1 cellular context compared by ENCODE assay signal in genomic region chr11:96242971-96243647, GRCh38.
TF ChIP-seq lines count a peak whose summit lies in the region.

No MANE protein-coding gene starts in this region.

TF ChIP-seq in K562, 482 proteins besides CTCF, POLR2A, EP300 and RAD21 (continued from another document and continues in another):
- peak; percentile 43; the same call in 1 of the 2 replicates for TF ChIP-seq POLR2AphosphoS5 (IDR thresholded peaks at IDR 0.05; ENCODE audit: control insufficient read depth, insufficient read depth, low read depth, low read length)
- no peak for TF ChIP-seq ZNF584 (CRISPR knock-in tag; IDR thresholded peaks at IDR 0.05; ENCODE audit: low read depth)
- TF ChIP-seq TAF15 (IDR thresholded peaks at IDR 0.05; ENCODE audit: low read depth, low read length): no peak
- TF ChIP-seq ARID3A (IDR thresholded peaks at IDR 0.05; ENCODE audit: borderline replicate concordance, low read depth, low read length): no peak
- no peak for TF ChIP-seq ZNF511 (CRISPR knock-in tag; IDR thresholded peaks at IDR 0.05)
- no peak for TF ChIP-seq CEBPZ (IDR thresholded peaks at IDR 0.05; ENCODE audit: borderline replicate concordance, low read depth, low read length)
- no peak for TF ChIP-seq ZNF140 (CRISPR knock-in tag; IDR thresholded peaks at IDR 0.05)
- TF ChIP-seq HSF4 (CRISPR knock-in tag; IDR thresholded peaks at IDR 0.05; ENCODE audit: borderline replicate concordance): no peak
- TF ChIP-seq NONO (IDR thresholded peaks at IDR 0.05; ENCODE audit: low read depth in 2 of 2, low read length in 1 of 2): no peak
- TF ChIP-seq ZNF780A (CRISPR knock-in tag; IDR thresholded peaks at IDR 0.05): no peak
- no peak for TF ChIP-seq ZBTB8A (IDR thresholded peaks at IDR 0.05; ENCODE audit: partially characterized antibody)
- no peak for TF ChIP-seq HMGN3 (IDR thresholded peaks at IDR 0.05; ENCODE audit: borderline replicate concordance, extremely low read depth, insufficient read length, low read depth, low read length)
- TF ChIP-seq CBX5 (IDR thresholded peaks at IDR 0.05; ENCODE audit: borderline replicate concordance, low read depth): no peak
- TF ChIP-seq HDAC2 (IDR thresholded peaks at IDR 0.05): peak; percentile 49
- no peak for TF ChIP-seq CHD4 (IDR thresholded peaks at IDR 0.05; ENCODE audit: insufficient read depth, insufficient replicate concordance, low read depth, low read length, poor library complexity, severe bottlenecking)
- no peak for TF ChIP-seq ZNF717 (CRISPR knock-in tag; IDR thresholded peaks at IDR 0.05)
- TF ChIP-seq SAFB (IDR thresholded peaks at IDR 0.05; ENCODE audit: borderline replicate concordance, low read depth, low read length): 0 out of 2 replicates have a peak, but pooled peaks have one; percentile 26
- TF ChIP-seq U2AF1 (optimal IDR thresholded peaks at IDR 0.05; ENCODE audit: low read depth, low read length): no peak
- TF ChIP-seq FOXA1 (IDR thresholded peaks at IDR 0.05; ENCODE audit: borderline replicate concordance): no peak
- no peak for TF ChIP-seq CBX8 (IDR thresholded peaks at IDR 0.05; ENCODE audit: borderline replicate concordance, extremely low read depth, low read depth, low read length, poor library complexity, severe bottlenecking)
- peak; percentile 18 for TF ChIP-seq NFYB (IDR thresholded peaks at IDR 0.05; ENCODE audit: extremely low read depth, insufficient read length)
- peak; percentile 45 for TF ChIP-seq NEUROD1 (IDR thresholded peaks at IDR 0.05; ENCODE audit: borderline replicate concordance, low read depth, low read length, partially characterized antibody)
- peak; percentile 31 for TF ChIP-seq MEIS2 (IDR thresholded peaks at IDR 0.05; ENCODE audit: partially characterized antibody)
- no peak for TF ChIP-seq ZNF436 (CRISPR knock-in tag; IDR thresholded peaks at IDR 0.05)
- TF ChIP-seq MAFG (tag; conservative IDR thresholded peaks at IDR 0.05): no peak
- TF ChIP-seq CCNT2 (IDR thresholded peaks at IDR 0.05; ENCODE audit: borderline replicate concordance, extremely low read depth, insufficient read length, low read depth, low read length): no peak
- peak; percentile 84 for TF ChIP-seq ARHGAP35 (IDR thresholded peaks at IDR 0.05; ENCODE audit: partially characterized antibody)
- TF ChIP-seq THRA (IDR thresholded peaks at IDR 0.05): no peak
- TF ChIP-seq ATF7 (IDR thresholded peaks at IDR 0.05): peak; percentile 54; the same call in 1 of the 2 replicates
- no peak for TF ChIP-seq PBX2 (CRISPR knock-in tag; IDR thresholded peaks at IDR 0.05; ENCODE audit: low read depth)
- no peak for TF ChIP-seq PBX2 (tag; conservative IDR thresholded peaks at IDR 0.05; ENCODE audit: low read depth)
- no peak for TF ChIP-seq FOXO4 (CRISPR knock-in tag; IDR thresholded peaks at IDR 0.05)
- TF ChIP-seq ARID2 (IDR thresholded peaks at IDR 0.05): peak; percentile 62; the same call in 1 of the 2 replicates
- TF ChIP-seq TRIM25 (IDR thresholded peaks at IDR 0.05; ENCODE audit: borderline replicate concordance): 0 out of 2 replicates have a peak, but pooled peaks have one; percentile 43
- TF ChIP-seq ZNF282 (CRISPR knock-in tag; IDR thresholded peaks at IDR 0.05): no peak
- 0 out of 4 replicates have a peak, but pooled peaks of 1 of the 2 experiments have one; percentile 12 for TF ChIP-seq ZNF639 (CRISPR knock-in tag; conservative IDR thresholded peaks at IDR 0.05 in 1 of 2, IDR thresholded peaks at IDR 0.05 in 1 of 2)
- 0 out of 2 replicates have a peak, but pooled peaks have one; percentile 14 for TF ChIP-seq NCOA1 (IDR thresholded peaks at IDR 0.05; ENCODE audit: low read depth)
- TF ChIP-seq ZBTB33 (CRISPR knock-in tag; IDR thresholded peaks at IDR 0.05): no peak
- no peak for TF ChIP-seq ZBTB43 (CRISPR knock-in tag; IDR thresholded peaks at IDR 0.05)
